8 cellular contexts compared by ENCODE assay signal in genomic region chr19:47272448-47273312, GRCh38. TPM values are rescaled to one million over a fixed set of nuclear protein-coding genes. Genes with fewer than 3 reads are reported as not detected.
DNase-seq lines count a peak whose midpoint lies in the region; TF ChIP-seq lines count a peak whose summit lies in the region.

No MANE protein-coding gene starts in this region.

- H3K27ac ChIP-seq in Peyer's patch (peak overlapping the region; percentile 95 to 99 (median 98)), muscle layer of duodenum (ENCODE audit: low read length) (peak overlapping the region; percentile 99), vagina (peak overlapping the region; percentile 99)
- H3K27ac ChIP-seq in effector memory CD4-positive, alpha-beta T cell (ENCODE audit: insufficient read depth, low read length, poor library complexity, severe bottlenecking): peak overlapping the region; percentile 95

- intact Hi-C loops in activated CD4-positive, alpha-beta T cell treated with anti-CD3 and anti-CD28 coated beads, Interleukin-2, amount 10 ng/mL, durations not matched to agents 24 days and 14 days (cut with micrococcal nuclease): loop anchor here (10.0 kb wide), 2 partner anchors 332 to 488 kb away; partner anchors contain the start of genes BICRA and SLC1A5
- intact Hi-C loops in vagina (cut with DNase I): loop anchor here (10.0 kb wide), 1 partner anchor 242 kb away; the partner anchor contains the start of gene NAPA

- H3K4me1 Mint-ChIP-seq in activated CD4-positive, alpha-beta T cell treated with anti-CD3 and anti-CD28 coated beads, Interleukin-2, amount 10 ng/mL, durations not matched to agents 24 days and 14 days: peaks cover 36% of the 10 kb centered on the region

- H3K9me3 ChIP-seq in Peyer's patch: no peaks in the 10 kb centered on the region
- no peaks in the 10 kb centered on the region for H3K9me3 ChIP-seq in effector memory CD4-positive, alpha-beta T cell (ENCODE audit: control insufficient read depth, low read length)
- H3K9me3 ChIP-seq in muscle layer of duodenum (ENCODE audit: control insufficient read depth in 1 of 2, low read length in 2 of 2): no peaks in the 10 kb centered on the region
- no peaks in the 10 kb centered on the region for H3K9me3 ChIP-seq in vagina

- H3K36me3 ChIP-seq in Peyer's patch (peaks cover 0 to 26% (median 0%) of the 10 kb centered on the region in 3 donors), muscle layer of duodenum (ENCODE audit: control insufficient read depth in 1 of 2, insufficient read depth in 2 of 2, low read length in 2 of 2) (peaks cover 8 to 34% of the 10 kb centered on the region in 2 donors), vagina (peaks cover 0 to 26% of the 10 kb centered on the region in 2 donors)
- peaks cover 13% of the 10 kb centered on the region for H3K36me3 ChIP-seq in effector memory CD4-positive, alpha-beta T cell (ENCODE audit: control insufficient read depth, insufficient read depth, low read length)

- peak overlapping the region; percentile 84 for H3K27ac Mint-ChIP-seq in activated CD4-positive, alpha-beta T cell treated with anti-CD3 and anti-CD28 coated beads, Interleukin-2, amount 10 ng/mL, durations not matched to agents 24 days and 14 days

- H3K36me3 Mint-ChIP-seq in activated CD4-positive, alpha-beta T cell treated with anti-CD3 and anti-CD28 coated beads, Interleukin-2, amount 10 ng/mL, durations not matched to agents 24 days and 14 days (ENCODE audit: low read depth): peaks cover 33% of the 10 kb centered on the region

- H3K9me3 Mint-ChIP-seq in activated CD4-positive, alpha-beta T cell treated with anti-CD3 and anti-CD28 coated beads, Interleukin-2, amount 10 ng/mL, durations not matched to agents 24 days and 14 days: no peaks in the 10 kb centered on the region

- H3K4me1 ChIP-seq in Peyer's patch (peaks cover 0 to 24% (median 7%) of the 10 kb centered on the region in 4 donors), muscle layer of duodenum (ENCODE audit: control insufficient read depth in 1 of 2, insufficient read depth in 2 of 2, low read length in 2 of 2) (peaks cover 6 to 24% of the 10 kb centered on the region in 2 donors), vagina (peaks cover 38% of the 10 kb centered on the region)
- H3K4me1 ChIP-seq in effector memory CD4-positive, alpha-beta T cell (ENCODE audit: control insufficient read depth, insufficient read depth, low read length, poor library complexity, severe bottlenecking): peaks cover 3% of the 10 kb centered on the region

- H3K4me3 Mint-ChIP-seq in activated CD4-positive, alpha-beta T cell treated with anti-CD3 and anti-CD28 coated beads, Interleukin-2, amount 10 ng/mL, durations not matched to agents 24 days and 14 days: peak overlapping the region; percentile 97

- TF ChIP-seq CTCF in Peyer's patch (IDR thresholded peaks at IDR 0.05) (no peak), vagina (IDR thresholded peaks at IDR 0.05) (peak in 1 of 3 experiments; percentile 12)

- H3K4me3 ChIP-seq in Peyer's patch (peak overlapping the region; percentile 72 to 82 (median 77)), muscle layer of duodenum (ENCODE audit: low read depth in 1 of 2, low read length in 2 of 2) (peak overlapping the region; percentile 72 to 86), vagina (peak overlapping the region; percentile 86 to 90)
- peak overlapping the region; percentile 81 for H3K4me3 ChIP-seq in effector memory CD4-positive, alpha-beta T cell (ENCODE audit: insufficient read depth, low read depth, low read length, poor library complexity, severe bottlenecking)

- no peaks in the 10 kb centered on the region for H3K27me3 Mint-ChIP-seq in activated CD4-positive, alpha-beta T cell treated with anti-CD3 and anti-CD28 coated beads, Interleukin-2, amount 10 ng/mL, durations not matched to agents 24 days and 14 days

- H3K27me3 ChIP-seq in Peyer's patch: no peaks in the 10 kb centered on the region
- H3K27me3 ChIP-seq in effector memory CD4-positive, alpha-beta T cell (replicated peaks; ENCODE audit: control insufficient read depth, insufficient read depth, low read length, poor library complexity, severe bottlenecking): no peaks in the 10 kb centered on the region
- no peaks in the 10 kb centered on the region for H3K27me3 ChIP-seq in muscle layer of duodenum (ENCODE audit: low read depth, low read length)
- no peaks in the 10 kb centered on the region for H3K27me3 ChIP-seq in vagina

- TF ChIP-seq POLR2A in Peyer's patch (IDR thresholded peaks at IDR 0.05) (no peak), vagina (IDR thresholded peaks at IDR 0.05) (no peak)

- no peak for DNase-seq in activated CD4-positive, alpha-beta T cell treated with anti-CD3 and anti-CD28 coated beads, Interleukin-2, amount 10 ng/mL, durations not matched to agents 24 days and 14 days
- DNase-seq in activated CD4-positive, alpha-beta T cell treated with anti-CD3 and anti-CD28 coated beads, Interleukin-2, amount 50 U/mL, for 48 hours: no peak
- DNase-seq in Peyer's patch (peak in 2 of 3 donors; percentile 39 to 71), vagina (ENCODE audit: extremely low spot score in 2 of 2) (no peak), NCI-H1092 treated with DMSO at 0.1 percent for 48 hours (lab: John Stamatoyannopoulos, UW) (no peak), COR-L47 (lab: John Stamatoyannopoulos, UW) (no peak)
- DNase-seq in effector memory CD4-positive, alpha-beta T cell: peak in 1 of 3 donors; percentile 40

RNA-seq across cellular contexts. Expression of gene INAFM1, which starts 2.0 kb away (rescaled TPM):
- 10.6 and 11.0 TPM in 2 replicates for total RNA-seq in activated CD4-positive, alpha-beta T cell treated with anti-CD3 and anti-CD28 coated beads, Interleukin-2, amount 10 ng/mL, durations not matched to agents 24 days and 14 days
- 10 to 100 TPM in 2 of 4 donors, 1 to 10 TPM in 2; 6.1 to 23.9 (median 12.8) TPM for total RNA-seq in Peyer's patch
- 18.9 TPM for total RNA-seq in vagina

RNA-seq across cellular contexts. Expression of gene CCDC9, which starts 16.4 kb away (rescaled TPM):
- total RNA-seq in activated CD4-positive, alpha-beta T cell treated with anti-CD3 and anti-CD28 coated beads, Interleukin-2, amount 10 ng/mL, durations not matched to agents 24 days and 14 days: 40.6 and 44.6 TPM in 2 replicates
- total RNA-seq in Peyer's patch: 100 to 1,000 TPM in 1 of 4 donors, 10 to 100 TPM in 3; 12.1 to 104 (median 35.8) TPM
- 19.2 TPM for total RNA-seq in vagina

RNA-seq across cellular contexts. Expression of gene C5AR1, which starts 37.0 kb away (rescaled TPM):
- total RNA-seq in activated CD4-positive, alpha-beta T cell treated with anti-CD3 and anti-CD28 coated beads, Interleukin-2, amount 10 ng/mL, durations not matched to agents 24 days and 14 days: 0.16 and 0.88 TPM in 2 replicates
- total RNA-seq in Peyer's patch (1 to 10 TPM in 2 of 4 donors, under 1 TPM in 1, not detected in 1; 0.70 to 5.0 (median 2.2) TPM), vagina (12.5 TPM)

RNA-seq across cellular contexts. Expression of gene BBC3, which starts 41.7 kb away (rescaled TPM):
- total RNA-seq in activated CD4-positive, alpha-beta T cell treated with anti-CD3 and anti-CD28 coated beads, Interleukin-2, amount 10 ng/mL, durations not matched to agents 24 days and 14 days: 17.4 and 17.6 TPM in 2 replicates
- total RNA-seq in Peyer's patch (10 to 100 TPM in 1 of 4 donors, 1 to 10 TPM in 3; 4.1 to 10.0 (median 5.5) TPM), vagina (4.7 TPM)

RNA-seq across cellular contexts. Expression of gene C5AR2, which starts 59.3 kb away (rescaled TPM):
- not detected in 2 replicates for total RNA-seq in activated CD4-positive, alpha-beta T cell treated with anti-CD3 and anti-CD28 coated beads, Interleukin-2, amount 10 ng/mL, durations not matched to agents 24 days and 14 days
- 1 to 10 TPM in 2 of 4 donors, under 1 TPM in 1, not detected in 1; 0.95 to 1.6 (median 1.4) TPM for total RNA-seq in Peyer's patch
- 15.2 TPM for total RNA-seq in vagina

Comparison
In these comparisons a context has a peak if more than half of its experiments do, and no peak if none do; other contexts are left out.
1. DNase-seq: peak in Peyer's patch (2 of 3); none in activated CD4-positive, alpha-beta T cell treated with anti-CD3 and anti-CD28 coated beads, Interleukin-2, amount 10 ng/mL, durations not matched to agents 24 days and 14 days (single experiment), activated CD4-positive, alpha-beta T cell treated with anti-CD3 and anti-CD28 coated beads, Interleukin-2, amount 50 U/mL, for 48 hours (0 of 2), vagina (0 of 2), NCI-H1092 treated with DMSO at 0.1 percent for 48 hours (single experiment) and COR-L47 (single experiment).
2. Peak in every context shown above with its lines, with median percentiles within 50 percentile points of each other: H3K27ac ChIP-seq and H3K4me3 ChIP-seq.